20 cellular contexts compared by ENCODE assay signal in the genomic region with DNA sequence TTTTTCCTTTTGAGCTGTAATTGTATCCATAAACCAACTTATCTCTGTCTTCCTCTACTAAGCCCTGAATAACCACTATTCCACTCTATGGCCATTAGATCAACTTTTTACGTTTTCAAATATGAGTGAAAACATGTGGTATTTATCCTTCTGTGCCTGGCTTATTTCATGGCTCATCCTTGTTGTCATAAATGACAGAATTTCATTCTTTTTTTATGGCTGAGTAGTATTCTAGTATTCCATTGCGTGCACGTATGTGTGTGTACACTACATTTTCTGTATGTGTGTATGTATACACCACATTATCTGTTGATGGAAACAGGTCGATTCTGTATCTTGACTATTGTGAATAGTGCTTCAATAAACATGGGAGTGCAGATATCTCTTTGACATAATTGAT. TPM values are rescaled to one million over a fixed set of nuclear protein-coding genes. Genes with fewer than 3 reads are reported as not detected.
DNase-seq lines count a peak whose midpoint lies in the region; FAIRE-seq and TF ChIP-seq lines count a peak whose summit lies in the region.
"Had no signal": no experiment of that assay in that cellular context is flagged by ENCODE, and none has a peak within 500 bp of the region (broad histone marks: within the 10 kb centered on the region; RNA-seq: fewer than 3 reads in every experiment).

No MANE protein-coding gene starts in this region.

- intact Hi-C loops in activated T-helper 1 cell treated with anti-CD3 and anti-CD28 coated beads, Interleukin-12 subunit alpha, Interleukin-12 subunit beta, Interleukin-2, Interleukin-4 antibody, amounts not matched to agents 30 ng/mL and 10 ng/mL and 1 ng/mL, durations not matched to agents 14 hours and 24 hours and 36 hours (cut with micrococcal nuclease): no loop called here
- intact Hi-C loops in Caco-2 (cut with micrococcal nuclease; ENCODE audit: unreplicated experiment): no loop called here

- no peaks in the 10 kb centered on the region for H3K27me3 ChIP-seq in Caco-2 (replicated peaks; ENCODE audit: control insufficient read depth, insufficient read depth, low read length)
- H3K27me3 ChIP-seq: MG63 had no signal

- H3K27ac Mint-ChIP-seq in T-helper 1 cell treated with Interleukin-12 subunit alpha and Interleukin-12 subunit beta and Interleukin-4 antibody, amounts not matched to agents 30 μg/mL and 1 μg/mL, for 36 hours: peak overlapping the region; percentile 44
- H3K27ac Mint-ChIP-seq in activated T-helper 1 cell treated with anti-CD3 and anti-CD28 coated beads, Interleukin-12 subunit alpha, Interleukin-12 subunit beta, Interleukin-2, Interleukin-4 antibody, amounts not matched to agents 30 ng/mL and 10 ng/mL and 1 ng/mL, durations not matched to agents 14 hours and 24 hours and 36 hours: peak overlapping the region; percentile 8
- no peak overlapping the region for H3K27ac Mint-ChIP-seq in Caco-2 (ENCODE audit: unreplicated experiment)
- H3K27ac Mint-ChIP-seq: B cell had no signal

- no peak for DNase-seq in T-helper 1 cell
- DNase-seq in H54 (ENCODE audit: insufficient read length, low spot score): no peak
- DNase-seq in activated T-helper 1 cell treated with anti-CD3 and anti-CD28 coated beads, Interleukin-12 subunit alpha, Interleukin-12 subunit beta, Interleukin-2, Interleukin-4 antibody, amounts not matched to agents 30 ng/mL and 10 ng/mL and 1 ng/mL, durations not matched to agents 14 hours and 24 hours and 36 hours (ENCODE audit: low spot score): no peak
- peak; percentile 38 for DNase-seq in fibroblast of villous mesenchyme (ENCODE audit: low read depth)
- DNase-seq in hepatic stellate cell (ENCODE audit: low spot score): no peak
- DNase-seq in ureter (ENCODE audit: low spot score): no peak
- DNase-seq in Caco-2: no peak
- DNase-seq: DMS153, GOT3, Kasumi-1, MG63, NCI-H1105 treated with DMSO at 0.1 percent for 48 hours, NCI-H146, NCI-H1930, NCI-H2107, NCI-H524, NCI-H774 had no signal

- peaks cover 3% of the 10 kb centered on the region; the same call in 1 of the 2 replicates for H3K36me3 ChIP-seq in Caco-2 (ENCODE audit: control insufficient read depth, insufficient read depth, low read length)

- no peak for TF ChIP-seq CTCF in fibroblast of villous mesenchyme (IDR thresholded peaks at IDR 0.05; ENCODE audit: insufficient read depth, low read depth, low read length)
- TF ChIP-seq CTCF in Caco-2 (IDR thresholded peaks at IDR 0.05; ENCODE audit: insufficient read depth in 1 of 2, low read depth in 1 of 2, low read length in 1 of 2, severe bottlenecking in 1 of 2, unreplicated experiment in 1 of 2): no peak

- H3K4me3 Mint-ChIP-seq in T-helper 1 cell treated with Interleukin-12 subunit alpha and Interleukin-12 subunit beta and Interleukin-4 antibody, amounts not matched to agents 30 μg/mL and 1 μg/mL, for 36 hours: no peak overlapping the region
- peak overlapping the region; percentile 10 for H3K4me3 Mint-ChIP-seq in activated T-helper 1 cell treated with anti-CD3 and anti-CD28 coated beads, Interleukin-12 subunit alpha, Interleukin-12 subunit beta, Interleukin-2, Interleukin-4 antibody, amounts not matched to agents 30 ng/mL and 10 ng/mL and 1 ng/mL, durations not matched to agents 14 hours and 24 hours and 36 hours
- no peak overlapping the region for H3K4me3 Mint-ChIP-seq in Caco-2 (ENCODE audit: unreplicated experiment)
- H3K4me3 Mint-ChIP-seq: B cell had no signal

- CTCF ChIA-PET in Caco-2 (lab: Charles Lee): no interaction called here

- H3K4me3 ChIP-seq in fibroblast of villous mesenchyme (ENCODE audit: low read depth, low read length) (no peak overlapping the region), Caco-2 (ENCODE audit: low read depth, low read length) (no peak overlapping the region)
- H3K4me3 ChIP-seq: MG63 had no signal

- H3K27me3 Mint-ChIP-seq in T-helper 1 cell treated with Interleukin-12 subunit alpha and Interleukin-12 subunit beta and Interleukin-4 antibody, amounts not matched to agents 30 μg/mL and 1 μg/mL, for 36 hours (ENCODE audit: low read depth): no peaks in the 10 kb centered on the region
- H3K27me3 Mint-ChIP-seq in activated T-helper 1 cell treated with anti-CD3 and anti-CD28 coated beads, Interleukin-12 subunit alpha, Interleukin-12 subunit beta, Interleukin-2, Interleukin-4 antibody, amounts not matched to agents 30 ng/mL and 10 ng/mL and 1 ng/mL, durations not matched to agents 14 hours and 24 hours and 36 hours (ENCODE audit: insufficient read depth): no peaks in the 10 kb centered on the region
- no peaks in the 10 kb centered on the region for H3K27me3 Mint-ChIP-seq in Caco-2 (ENCODE audit: insufficient read depth, unreplicated experiment)
- H3K27me3 Mint-ChIP-seq: B cell had no signal

- H3K36me3 Mint-ChIP-seq in T-helper 1 cell treated with Interleukin-12 subunit alpha and Interleukin-12 subunit beta and Interleukin-4 antibody, amounts not matched to agents 30 μg/mL and 1 μg/mL, for 36 hours (ENCODE audit: low read depth): peaks cover 57% of the 10 kb centered on the region
- H3K36me3 Mint-ChIP-seq in activated T-helper 1 cell treated with anti-CD3 and anti-CD28 coated beads, Interleukin-12 subunit alpha, Interleukin-12 subunit beta, Interleukin-2, Interleukin-4 antibody, amounts not matched to agents 30 ng/mL and 10 ng/mL and 1 ng/mL, durations not matched to agents 14 hours and 24 hours and 36 hours (ENCODE audit: low read depth): peaks cover 74% of the 10 kb centered on the region
- H3K36me3 Mint-ChIP-seq in Caco-2 (ENCODE audit: insufficient read depth, unreplicated experiment): peaks cover 97% of the 10 kb centered on the region

- H3K9me3 ChIP-seq in Caco-2: no peaks in the 10 kb centered on the region
- H3K9me3 ChIP-seq: MG63 had no signal

- no peaks in the 10 kb centered on the region for H3K9me3 Mint-ChIP-seq in T-helper 1 cell treated with Interleukin-12 subunit alpha and Interleukin-12 subunit beta and Interleukin-4 antibody, amounts not matched to agents 30 μg/mL and 1 μg/mL, for 36 hours
- no peaks in the 10 kb centered on the region for H3K9me3 Mint-ChIP-seq in activated T-helper 1 cell treated with anti-CD3 and anti-CD28 coated beads, Interleukin-12 subunit alpha, Interleukin-12 subunit beta, Interleukin-2, Interleukin-4 antibody, amounts not matched to agents 30 ng/mL and 10 ng/mL and 1 ng/mL, durations not matched to agents 14 hours and 24 hours and 36 hours
- no peaks in the 10 kb centered on the region for H3K9me3 Mint-ChIP-seq in Caco-2 (ENCODE audit: unreplicated experiment)

- H3K4me1 Mint-ChIP-seq in T-helper 1 cell treated with Interleukin-12 subunit alpha and Interleukin-12 subunit beta and Interleukin-4 antibody, amounts not matched to agents 30 μg/mL and 1 μg/mL, for 36 hours (ENCODE audit: low read depth): peaks cover 59% of the 10 kb centered on the region
- peaks cover 80% of the 10 kb centered on the region for H3K4me1 Mint-ChIP-seq in activated T-helper 1 cell treated with anti-CD3 and anti-CD28 coated beads, Interleukin-12 subunit alpha, Interleukin-12 subunit beta, Interleukin-2, Interleukin-4 antibody, amounts not matched to agents 30 ng/mL and 10 ng/mL and 1 ng/mL, durations not matched to agents 14 hours and 24 hours and 36 hours (ENCODE audit: low read depth)
- peaks cover 6% of the 10 kb centered on the region for H3K4me1 Mint-ChIP-seq in Caco-2 (ENCODE audit: low read depth, unreplicated experiment)

- TF ChIP-seq POLR2A in H54 (IDR thresholded peaks at IDR 0.05; ENCODE audit: low read depth, low read length): no peak

- BruUV-seq in Caco-2 (replicated peaks; lab: Mats Ljungman, UMichigan): no TSS peak

- H3K4me1 ChIP-seq in Caco-2: no peaks in the 10 kb centered on the region

- FAIRE-seq in H54 (lab: Jason Lieb, UNC): peak; percentile 82
- FAIRE-seq: HepG2 had no signal

- POLR2A ChIA-PET in Caco-2 (lab: Charles Lee): no interaction called here

RNA-seq across cellular contexts. Expression of gene CDK1, which starts 11.1 kb away (rescaled TPM):
- total RNA-seq in activated T-helper 1 cell treated with anti-CD3 and anti-CD28 coated beads, Interleukin-12 subunit alpha, Interleukin-12 subunit beta, Interleukin-2, Interleukin-4 antibody, amounts not matched to agents 30 ng/mL and 10 ng/mL and 1 ng/mL, durations not matched to agents 14 hours and 24 hours and 36 hours: 100 and 104 TPM in 2 replicates
- total RNA-seq in fibroblast of villous mesenchyme (20.0 and 49.2 TPM in 2 replicates), ureter (2.4 TPM), Caco-2 (2022) (193 and 199 TPM in 2 replicates)
